In the genomic region with DNA sequence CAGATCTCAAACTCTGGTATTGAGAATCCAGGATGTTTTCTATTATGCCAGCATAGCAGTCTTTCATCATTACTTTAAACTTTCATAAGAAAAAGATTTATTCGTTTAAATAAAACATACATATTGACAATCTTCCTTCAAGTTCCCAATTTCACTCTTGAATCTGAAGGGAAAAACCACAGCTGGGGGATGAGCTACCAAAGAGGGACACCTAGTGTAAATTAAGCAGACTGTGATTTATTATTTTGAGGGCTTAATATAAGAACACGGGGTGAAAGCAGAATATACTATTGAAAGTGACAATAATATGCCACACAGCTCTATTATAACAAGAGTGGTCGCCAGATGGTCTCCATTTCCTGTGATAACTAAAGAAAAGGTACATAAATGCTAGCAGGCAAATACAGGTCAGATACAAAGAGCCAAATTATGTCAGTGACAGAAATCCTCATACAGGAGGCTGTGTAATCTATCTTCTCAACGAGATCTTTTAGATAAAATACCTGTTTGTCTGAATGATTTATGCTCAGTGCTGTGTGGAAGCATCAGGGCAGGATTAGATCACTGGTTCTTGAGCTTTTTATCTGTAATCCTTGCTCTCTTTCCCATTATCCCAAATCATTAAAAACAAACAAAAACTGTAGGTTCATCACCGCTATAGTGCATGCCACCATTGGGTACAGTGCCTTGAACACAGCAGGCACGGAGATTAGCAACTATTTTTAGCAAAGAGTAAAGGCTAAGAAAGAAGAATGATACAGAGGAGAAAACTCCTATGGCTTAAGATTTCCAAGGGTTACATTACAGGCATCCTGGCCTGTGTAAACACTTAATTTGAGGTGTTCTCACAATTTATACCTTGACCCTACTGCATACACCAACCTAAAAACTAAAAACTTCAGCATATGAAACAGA, we compare ENCODE assay signal across 21 cellular contexts.
DNase-seq lines count a peak whose midpoint lies in the region; ATAC-seq and TF ChIP-seq lines count a peak whose summit lies in the region.
"Had no signal": no experiment of that assay in that cellular context is flagged by ENCODE, and none has a peak within 500 bp of the region (broad histone marks: within the 10 kb centered on the region; RNA-seq: fewer than 3 reads in every experiment).

No MANE protein-coding gene starts in this region.

- TF ChIP-seq POLR2A in IMR-90 (IDR thresholded peaks at IDR 0.05; ENCODE audit: low read depth, low read length), result no peak

- H3K4me1 ChIP-seq in IMR-90 (ENCODE audit: control insufficient read depth, insufficient read depth, low read length) (peaks cover 11% of the 10 kb centered on the region), RWPE2 (ENCODE audit: insufficient read depth, poor library complexity, severe bottlenecking) (peaks cover 18% of the 10 kb centered on the region)
- H3K4me1 ChIP-seq: A549, esophagus muscularis mucosa had no signal

- no CpG with 5 or more reads among the region's 6 CpGs for WGBS in IMR-90 (ENCODE audit: extremely low coverage in 2 of 2, insufficient read length in 1 of 2), 2 experiments

- no peaks in the 10 kb centered on the region for H3K9me1 ChIP-seq in IMR-90 (ENCODE audit: insufficient read depth, low read length)

- ATAC-seq in IMR-90 (ENCODE audit: low read depth) (no peak), RWPE2 (ENCODE audit: low read depth) (no peak), omental fat pad (ENCODE audit: low FRiP score) (peak; percentile 37), GM21390 (IDR thresholded peaks at IDR 0.05; ENCODE audit: unreplicated experiment) (no peak), HG02938 (IDR thresholded peaks at IDR 0.05; ENCODE audit: unreplicated experiment) (no peak)
- ATAC-seq: A549 had no signal

- H2BK15ac ChIP-seq in IMR-90 (ENCODE audit: low read depth, low read length), result no peak overlapping the region

- in situ Hi-C loops in IMR-90 (cut with MboI; ENCODE audit: low sequenced_read_pairs), result no loop called here
- in situ Hi-C loops in G401 (cut with HindIII; ENCODE audit: low sequenced_read_pairs), result no loop called here

- peak; percentile 24; the same call in 1 of the 2 replicates for TF ChIP-seq CTCF in IMR-90 (conservative IDR thresholded peaks at IDR 0.05; ENCODE audit: low read depth, low read length)
- TF ChIP-seq CTCF in RWPE2 (IDR thresholded peaks at IDR 0.05; ENCODE audit: poor library complexity, severe bottlenecking), result peak; percentile 38
- no peak for TF ChIP-seq CTCF in omental fat pad (IDR thresholded peaks at IDR 0.05)

- DNase-seq in NCI-H748 (lab: John Stamatoyannopoulos, UW; ENCODE audit: unreplicated experiment), result peak; percentile 56
- DNase-seq in NCI-H748 treated with DMSO at 0.1 percent for 48 hours (lab: John Stamatoyannopoulos, UW), result no peak
- no peak for DNase-seq in IMR-90
- DNase-seq in RWPE2 (ENCODE audit: low spot score), result no peak
- no peak for DNase-seq in omental fat pad (ENCODE audit: low spot score)
- no peak for DNase-seq in G401 (ENCODE audit: low spot score)
- DNase-seq: activated CD4-positive, alpha-beta T cell treated with anti-CD3 and anti-CD28 coated beads, Interleukin-2, amount 50 U/mL, for 1 hour; activated naive CD4-positive, alpha-beta T cell treated with anti-CD3 and anti-CD28 coated beads for 36 hours; activated T-cell treated with anti-CD3 and anti-CD28 coated beads for 4 hours; aorta; CD4-positive, CD25-positive, alpha-beta regulatory T cell; DMS79; MV-4-11; NCI-H345; retina; stimulated activated CD4-positive, alpha-beta T cell treated with anti-CD3 and anti-CD28 coated beads, Interleukin-12 subunit alpha, Interleukin-12 subunit beta, amount 100 ng/mL, for 4 hours; T-helper 1 cell had no signal

- H3K27me3 ChIP-seq in IMR-90 (ENCODE audit: control insufficient read depth, insufficient read depth, low read length), result no peaks in the 10 kb centered on the region
- H3K27me3 ChIP-seq in RWPE2 (ENCODE audit: insufficient read depth, poor library complexity, severe bottlenecking), result no peaks in the 10 kb centered on the region
- H3K27me3 ChIP-seq: esophagus muscularis mucosa had no signal

- H3K4me3 ChIP-seq in IMR-90 (ENCODE audit: insufficient read depth, low read depth, low read length), result no peak overlapping the region
- H3K4me3 ChIP-seq in RWPE2 (ENCODE audit: severe bottlenecking), result no peak overlapping the region
- H3K4me3 ChIP-seq: A549, esophagus muscularis mucosa had no signal

- dilution Hi-C loops in IMR-90 (cut with HindIII; ENCODE audit: low sequenced_read_pairs, unreplicated experiment), result no loop called here

- H3K9ac ChIP-seq in IMR-90 (ENCODE audit: low read depth, low read length), result no peak overlapping the region

- intact Hi-C loops in IMR-90 (cut with micrococcal nuclease), result no loop called here

- H3K4ac ChIP-seq in IMR-90 (ENCODE audit: low read depth, low read length), result no peak overlapping the region

- no TSS peak for BruUV-seq in IMR-90 (replicated peaks; lab: Mats Ljungman, UMichigan)

- H2BK5ac ChIP-seq in IMR-90 (ENCODE audit: low read depth, low read length, poor library complexity, severe bottlenecking), result peak overlapping the region; percentile 16

- no peak overlapping the region for H3K23ac ChIP-seq in IMR-90 (ENCODE audit: low read depth, low read length)

- H2AK9ac ChIP-seq in IMR-90 (replicated peaks; ENCODE audit: low read depth, low read length, poor library complexity), result no peak overlapping the region

- POLR2A ChIA-PET in IMR-90 (lab: Charles Lee; ENCODE audit: unreplicated experiment), result no interaction called here

- H3K9me3 ChIP-seq in IMR-90 (ENCODE audit: control insufficient read depth, insufficient read depth, low read length) (no peaks in the 10 kb centered on the region), RWPE2 (ENCODE audit: severe bottlenecking) (no peaks in the 10 kb centered on the region)
- H3K9me3 ChIP-seq: A549, esophagus muscularis mucosa had no signal

- H2BK120ac ChIP-seq in IMR-90 (ENCODE audit: low read depth, low read length), result no peak overlapping the region

- peaks cover 4 to 10% of the 10 kb centered on the region in 2 experiments for H3K79me1 ChIP-seq in IMR-90 (ENCODE audit: low read depth in 1 of 2, low read length in 2 of 2)

- no peak overlapping the region for H4K91ac ChIP-seq in IMR-90 (ENCODE audit: insufficient read depth, low read depth, low read length)

- CTCF ChIA-PET in IMR-90 (lab: Yijun Ruan, JAX), result interaction anchor here (1.0 kb wide), 1 partner anchor 117 kb away, joined by 3 read pairs; a partner anchor contains a TSS

- no peak overlapping the region for H2AK5ac ChIP-seq in IMR-90 (ENCODE audit: low read depth, low read length)

- H3K36me3 ChIP-seq in IMR-90 (ENCODE audit: control insufficient read depth, insufficient read depth, low read length) (peaks cover 23% of the 10 kb centered on the region), RWPE2 (ENCODE audit: low read depth) (peaks cover 61% of the 10 kb centered on the region)

- no peak overlapping the region; the same call in 1 of the 2 replicates for H4K5ac ChIP-seq in IMR-90 (ENCODE audit: low read depth, low read length)

- TF ChIP-seq RAD21 in IMR-90 (IDR thresholded peaks at IDR 0.05; ENCODE audit: low read length), result peak; percentile 40; the same call in 1 of the 2 replicates

- H3K27ac ChIP-seq in IMR-90 (ENCODE audit: insufficient read depth, low read length) (no peak overlapping the region), RWPE2 (ENCODE audit: poor library complexity, severe bottlenecking) (no peak overlapping the region)
- H3K27ac ChIP-seq: A549, esophagus muscularis mucosa had no signal

- no peak overlapping the region for H2AFZ ChIP-seq in IMR-90 (replicated peaks; ENCODE audit: low read length, poor library complexity)

- H3K18ac ChIP-seq in IMR-90 (ENCODE audit: low read depth, low read length), result peak overlapping the region; percentile 80; the same call in 1 of the 2 replicates

- no peak overlapping the region for H3K56ac ChIP-seq in IMR-90 (ENCODE audit: extremely low read depth, insufficient read depth, low read length)

- H3K4me2 ChIP-seq in IMR-90 (ENCODE audit: low read depth, low read length), result no peak overlapping the region
- H3K4me2 ChIP-seq: A549 had no signal

- no peak overlapping the region for H4K8ac ChIP-seq in IMR-90 (ENCODE audit: low read depth in 2 of 2, low read length in 2 of 2)

- H4K20me1 ChIP-seq in IMR-90 (ENCODE audit: insufficient read depth, low read length), result no peaks in the 10 kb centered on the region

- H2BK20ac ChIP-seq in IMR-90 (ENCODE audit: low read depth, low read length), result no peak overlapping the region

- no peak overlapping the region for H3K14ac ChIP-seq in IMR-90 (replicated peaks; ENCODE audit: low read depth, low read length)

TF ChIP-seq in IMR-90, 13 proteins besides CTCF, POLR2A, EP300 and RAD21 (continues in another document):
- TF ChIP-seq, protein P1, sequence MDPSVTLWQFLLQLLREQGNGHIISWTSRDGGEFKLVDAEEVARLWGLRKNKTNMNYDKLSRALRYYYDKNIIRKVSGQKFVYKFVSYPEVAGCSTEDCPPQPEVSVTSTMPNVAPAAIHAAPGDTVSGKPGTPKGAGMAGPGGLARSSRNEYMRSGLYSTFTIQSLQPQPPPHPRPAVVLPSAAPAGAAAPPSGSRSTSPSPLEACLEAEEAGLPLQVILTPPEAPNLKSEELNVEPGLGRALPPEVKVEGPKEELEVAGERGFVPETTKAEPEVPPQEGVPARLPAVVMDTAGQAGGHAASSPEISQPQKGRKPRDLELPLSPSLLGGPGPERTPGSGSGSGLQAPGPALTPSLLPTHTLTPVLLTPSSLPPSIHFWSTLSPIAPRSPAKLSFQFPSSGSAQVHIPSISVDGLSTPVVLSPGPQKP (IDR thresholded peaks at IDR 0.05; ENCODE audit: borderline replicate concordance, low read depth, low read length), result no peak
- TF ChIP-seq BHLHE40 (IDR thresholded peaks at IDR 0.05; ENCODE audit: low read depth, low read length) (no peak), FOS (IDR thresholded peaks at IDR 0.05; ENCODE audit: low read depth, low read length) (no peak), MAFK (IDR thresholded peaks at IDR 0.05; ENCODE audit: low read depth, low read length) (no peak), MAZ (IDR thresholded peaks at IDR 0.05; ENCODE audit: borderline replicate concordance, low read depth, low read length) (no peak), RCOR1 (IDR thresholded peaks at IDR 0.05; ENCODE audit: insufficient replicate concordance, low read length) (no peak), NFE2L2 (IDR thresholded peaks at IDR 0.05; ENCODE audit: low read depth, low read length) (no peak), MXI1 (IDR thresholded peaks at IDR 0.05; ENCODE audit: borderline replicate concordance, low read depth, low read length) (no peak), SMC3 (IDR thresholded peaks at IDR 0.05; ENCODE audit: low read depth, low read length) (no peak), RFX5 (IDR thresholded peaks at IDR 0.05; ENCODE audit: low read depth, low read length) (no peak)
- TF ChIP-seq, protein P2, sequence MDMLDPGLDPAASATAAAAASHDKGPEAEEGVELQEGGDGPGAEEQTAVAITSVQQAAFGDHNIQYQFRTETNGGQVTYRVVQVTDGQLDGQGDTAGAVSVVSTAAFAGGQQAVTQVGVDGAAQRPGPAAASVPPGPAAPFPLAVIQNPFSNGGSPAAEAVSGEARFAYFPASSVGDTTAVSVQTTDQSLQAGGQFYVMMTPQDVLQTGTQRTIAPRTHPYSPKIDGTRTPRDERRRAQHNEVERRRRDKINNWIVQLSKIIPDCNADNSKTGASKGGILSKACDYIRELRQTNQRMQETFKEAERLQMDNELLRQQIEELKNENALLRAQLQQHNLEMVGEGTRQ (IDR thresholded peaks at IDR 0.05; ENCODE audit: low read depth, low read length), result no peak

Comparison
In these comparisons a context has a peak if more than half of its experiments do, and no peak if none do; other contexts are left out.
1. CTCF ChIP-seq: peak in IMR-90 (single experiment) and RWPE2 (single experiment); none in omental fat pad (0 of 3).